Comparison of ENCODE assay signal across 2 cellular contexts in genomic region chr17:38706625-38707298, GRCh38.
TF ChIP-seq lines count a peak whose summit lies in the region.

No MANE protein-coding gene starts in this region.

TF ChIP-seq in WTC11, 78 proteins besides CTCF, POLR2A, EP300 and RAD21:
- TF ChIP-seq ERG (CRISPR knock-in tag; IDR thresholded peaks at IDR 0.05): no peak
- no peak for TF ChIP-seq NFYB (CRISPR knock-in tag; conservative IDR thresholded peaks at IDR 0.05; ENCODE audit: low read depth)
- TF ChIP-seq ATF3 (CRISPR knock-in tag; conservative IDR thresholded peaks at IDR 0.05): no peak
- no peak for TF ChIP-seq ZNF121 (CRISPR knock-in tag; IDR thresholded peaks at IDR 0.05)
TF ChIP-seq in WTC11: peak in this region for 0.

TF ChIP-seq in endothelial cell of umbilical vein, 7 proteins besides CTCF, POLR2A, EP300 and RAD21 (continued from another document):
- TF ChIP-seq MAX (IDR thresholded peaks at IDR 0.05; ENCODE audit: insufficient read depth, insufficient read length) (no peak), EZH2 (IDR thresholded peaks at IDR 0.05; ENCODE audit: borderline replicate concordance, low read depth, low read length, severe bottlenecking) (no peak), MYC (IDR thresholded peaks at IDR 0.05; ENCODE audit: low read depth, low read length) (no peak), GATA2 (IDR thresholded peaks at IDR 0.05; ENCODE audit: insufficient read depth, insufficient read length, low read depth, low read length) (no peak), FOS (IDR thresholded peaks at IDR 0.05; ENCODE audit: borderline replicate concordance, insufficient read depth, low read length) (no peak)
TF ChIP-seq in endothelial cell of umbilical vein: peak in this region for 0.
